In genomic region chr17:39621523-39622379, GRCh38 we compare ENCODE assay signal across 8 cellular contexts. TPM values are rescaled to one million over a fixed set of nuclear protein-coding genes. Genes with fewer than 3 reads are reported as not detected.
A peak's percentile ranks its signal among the peaks of the same experiment; 100 is the strongest.
DNase-seq lines count a peak whose midpoint lies in the region; ATAC-seq and TF ChIP-seq lines count a peak whose summit lies in the region.

No MANE protein-coding gene starts in this region.

- H3K9me3 Mint-ChIP-seq in activated naive CD8-positive, alpha-beta T cell (ENCODE audit: low read depth): no peaks in the 10 kb centered on the region

- no peaks in the 10 kb centered on the region for H3K9me3 ChIP-seq in vagina

- TF ChIP-seq CTCF in vagina (IDR thresholded peaks at IDR 0.05): peak; percentile 99 to 100 (median 99)

- H3K27me3 ChIP-seq in vagina: no peaks in the 10 kb centered on the region

- no peak overlapping the region for H3K27ac ChIP-seq in vagina

- intact Hi-C loops in Right ventricle myocardium superior (cut with DNase I): loop anchor here (2.0 to 5.0 kb wide), 2 partner anchors 73 to 131 kb away; no protein-coding TSS in a partner anchor
- intact Hi-C loops in vagina (cut with DNase I): loop anchor here (2.0 to 5.0 kb wide), 2 partner anchors 73 to 131 kb away; no protein-coding TSS in a partner anchor

- H3K4me3 ChIP-seq in vagina: no peak overlapping the region

- DNase-seq in COR-L47 (lab: John Stamatoyannopoulos, UW): peak; percentile 71
- DNase-seq in NCI-H1105 treated with DMSO at 0.1 percent for 48 hours (lab: John Stamatoyannopoulos, UW): peak; percentile 70
- peak; percentile 78 for DNase-seq in SW480 (ENCODE audit: low spot score)
- DNase-seq in Right ventricle myocardium superior: peak; percentile 92
- DNase-seq in pulmonary artery endothelial cell (ENCODE audit: low read depth, low spot score): peak; percentile 29
- DNase-seq in vagina (ENCODE audit: extremely low spot score in 2 of 2): no peak

- no peaks in the 10 kb centered on the region for H3K36me3 Mint-ChIP-seq in activated naive CD8-positive, alpha-beta T cell

- peaks cover 1% of the 10 kb centered on the region for H3K27me3 Mint-ChIP-seq in activated naive CD8-positive, alpha-beta T cell

- no peak overlapping the region for H3K27ac Mint-ChIP-seq in activated naive CD8-positive, alpha-beta T cell

- ATAC-seq in GM21717 (IDR thresholded peaks at IDR 0.05; ENCODE audit: unreplicated experiment): peak; percentile 61
- peak; percentile 79 for ATAC-seq in Right ventricle myocardium superior (ENCODE audit: poor library complexity)

- peak overlapping the region; percentile 70 for H3K4me3 Mint-ChIP-seq in activated naive CD8-positive, alpha-beta T cell

- H3K36me3 ChIP-seq in vagina: no peaks in the 10 kb centered on the region

- peaks cover 23% of the 10 kb centered on the region for H3K4me1 ChIP-seq in vagina

- peaks cover 18% of the 10 kb centered on the region for H3K4me1 Mint-ChIP-seq in activated naive CD8-positive, alpha-beta T cell (ENCODE audit: low read depth)

- TF ChIP-seq POLR2A in vagina (IDR thresholded peaks at IDR 0.05): no peak

RNA-seq across cellular contexts. Expression of gene PPP1R1B, which starts 5.0 kb away (rescaled TPM):
- total RNA-seq in Right ventricle myocardium superior (0.35 TPM), pulmonary artery endothelial cell (not detected in 2 replicates), vagina (9.3 TPM)

RNA-seq across cellular contexts. Expression of gene NEUROD2, which starts 14.0 kb away (rescaled TPM):
- total RNA-seq in Right ventricle myocardium superior (not detected), pulmonary artery endothelial cell (not detected in 2 replicates), vagina (not detected)

RNA-seq across cellular contexts. Expression of gene STARD3, which starts 15.2 kb away (rescaled TPM):
- total RNA-seq in Right ventricle myocardium superior (13.9 TPM), pulmonary artery endothelial cell (25.4 and 36.5 TPM in 2 replicates), vagina (148 TPM)

RNA-seq across cellular contexts. Expression of gene TCAP, which starts 43.4 kb away (rescaled TPM):
- total RNA-seq in Right ventricle myocardium superior (5,900 TPM), pulmonary artery endothelial cell (0.07 and 0.18 TPM in 2 replicates), vagina (0.49 TPM)

RNA-seq across cellular contexts. Expression of gene PNMT, which starts 46.5 kb away (rescaled TPM):
- total RNA-seq in Right ventricle myocardium superior: 7.1 TPM
- not detected in 2 replicates for total RNA-seq in pulmonary artery endothelial cell
- total RNA-seq in vagina: 5.6 TPM

Comparison
In these comparisons a context has a peak if more than half of its experiments do, and no peak if none do; other contexts are left out.
1. DNase-seq: peak in COR-L47 (single experiment), NCI-H1105 treated with DMSO at 0.1 percent for 48 hours (single experiment), SW480 (single experiment), Right ventricle myocardium superior (single experiment) and pulmonary artery endothelial cell (single experiment); none in vagina (0 of 2).